Comparison of ENCODE assay signal across 15 cellular contexts in the genomic region with DNA sequence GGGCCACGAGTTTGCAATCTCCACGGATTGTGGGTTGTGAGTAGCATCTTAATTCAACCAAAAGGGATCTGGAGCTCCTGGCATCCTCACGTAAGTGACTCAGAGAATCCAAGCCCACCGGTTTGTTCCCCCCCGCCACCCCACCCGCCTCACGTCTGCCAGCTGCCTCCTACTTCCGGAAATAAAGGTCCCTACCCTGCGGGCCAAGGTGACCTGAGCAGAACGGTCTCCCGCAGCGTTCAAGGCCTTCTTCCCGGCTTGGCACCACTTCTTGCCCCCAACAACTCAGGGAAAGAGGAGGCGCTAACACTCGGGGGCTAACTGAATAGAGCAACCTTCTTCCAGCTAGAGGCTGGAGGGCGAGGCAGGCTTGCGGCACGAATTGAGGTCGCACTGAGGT. TPM values are rescaled to one million over a fixed set of nuclear protein-coding genes. Genes with fewer than 3 reads are reported as not detected.
DNase-seq lines count a peak whose midpoint lies in the region; ATAC-seq, FAIRE-seq and TF ChIP-seq lines count a peak whose summit lies in the region.
"Had no signal": no experiment of that assay in that cellular context is flagged by ENCODE, and none has a peak within 500 bp of the region (broad histone marks: within the 10 kb centered on the region; RNA-seq: fewer than 3 reads in every experiment).

No MANE protein-coding gene starts in this region.

- H4K91ac ChIP-seq in IMR-90 (ENCODE audit: insufficient read depth, low read depth, low read length) = no peak overlapping the region
- no peak overlapping the region for H4K91ac ChIP-seq in H1 (replicated peaks; ENCODE audit: insufficient read length, low read length)

- H3K27me3 ChIP-seq in IMR-90 (ENCODE audit: control insufficient read depth, insufficient read depth, low read length) = peaks cover 30% of the 10 kb centered on the region
- H3K27me3 ChIP-seq in H1 (replicated peaks in 1 of 4; ENCODE audit: control insufficient read depth in 3 of 4, extremely low read depth in 1 of 4, insufficient read depth in 3 of 4, low read length in 3 of 4) = peaks cover 9 to 47% (median 26%) of the 10 kb centered on the region in 4 experiments; a peak in 6 of 7 replicates
- H3K27me3 ChIP-seq in GM23248 (replicated peaks; ENCODE audit: insufficient read depth) = peaks cover 11% of the 10 kb centered on the region
- H3K27me3 ChIP-seq in gastrocnemius medialis = peaks cover 22 to 38% (median 32%) of the 10 kb centered on the region in 3 donors

- H3F3A ChIP-seq in GM23248 (ENCODE audit: insufficient read depth) = no peaks in the 10 kb centered on the region

- H3K56ac ChIP-seq in IMR-90 (ENCODE audit: extremely low read depth, insufficient read depth, low read length) (no peak overlapping the region), H1 (replicated peaks; ENCODE audit: insufficient read length, low read depth, low read length) (no peak overlapping the region)

- H3K9me2 ChIP-seq in GM23248 (ENCODE audit: insufficient read depth) = no peaks in the 10 kb centered on the region

- peak overlapping the region; percentile 70; the same call in 1 of the 3 replicates for H2BK15ac ChIP-seq in IMR-90 (ENCODE audit: low read depth, low read length)
- H2BK15ac ChIP-seq in H1 (ENCODE audit: low read length) = no peak overlapping the region

- H3K23me2 ChIP-seq in H1 (ENCODE audit: low read depth, low read length) = peaks cover 3% of the 10 kb centered on the region; the same call in 1 of the 2 replicates

- H4K8ac ChIP-seq in IMR-90 (ENCODE audit: low read depth in 2 of 2, low read length in 2 of 2) = peak overlapping the region; percentile 16 to 47; a peak in 1 of 4 replicates
- no peak overlapping the region for H4K8ac ChIP-seq in H1 (ENCODE audit: extremely low read depth, insufficient read depth, low read length)

- no peak for TF ChIP-seq EP300 in H1 (IDR thresholded peaks at IDR 0.05; ENCODE audit: borderline replicate concordance in 1 of 2, low read depth in 2 of 2, low read length in 2 of 2)

- no peaks in the 10 kb centered on the region for H3K36me3 Mint-ChIP-seq in activated naive CD4-positive, alpha-beta T cell treated with anti-CD3 and anti-CD28 coated beads for 36 hours (ENCODE audit: low read depth)
- H3K36me3 Mint-ChIP-seq: type B pancreatic cell had no signal

- H3K79me2 ChIP-seq in H1 (ENCODE audit: control insufficient read depth in 1 of 2, insufficient read depth in 2 of 2, low read length in 2 of 2) (no peaks in the 10 kb centered on the region), GM23248 (ENCODE audit: insufficient read depth) (no peaks in the 10 kb centered on the region)

- ATAC-seq in IMR-90 (ENCODE audit: low read depth) (no peak), gastrocnemius medialis (no peak)

- POLR2A ChIA-PET in IMR-90 (lab: Charles Lee; ENCODE audit: unreplicated experiment) = no interaction called here
- POLR2A ChIA-PET in H1 (lab: Charles Lee; ENCODE audit: partially characterized antibody) = interaction anchor here (1.6 kb wide), 1 partner anchor 82 kb away, joined by 3 read pairs; a partner anchor contains a TSS

- H3K4me2 ChIP-seq in IMR-90 (ENCODE audit: low read depth, low read length) = peak overlapping the region; percentile 60; the same call in 1 of the 2 replicates
- H3K4me2 ChIP-seq in H1 (ENCODE audit: insufficient read depth in 1 of 2, low read depth in 2 of 2, low read length in 2 of 2) = peak overlapping the region; percentile 63 to 72
- no peak overlapping the region for H3K4me2 ChIP-seq in GM23248 (ENCODE audit: unreplicated experiment)

- CTCF ChIA-PET in activated naive CD4-positive, alpha-beta T cell treated with anti-CD3 and anti-CD28 coated beads for 36 hours (lab: Charles Lee) = no interaction called here
- CTCF ChIA-PET in IMR-90 (lab: Yijun Ruan, JAX) = interaction anchor here (0.6 kb wide), 1 partner anchor 45 kb away, joined by 3 read pairs; no protein-coding TSS in a partner anchor
- CTCF ChIA-PET in H1 (lab: Charles Lee; ENCODE audit: partially characterized antibody) = interaction anchor here (1.4 to 1.5 kb wide), 2 partner anchors 12 to 40 kb away, joined by 3 read pairs; a partner anchor contains a TSS

- H3K4ac ChIP-seq in IMR-90 (ENCODE audit: low read depth, low read length) (peak overlapping the region; percentile 22; the same call in 1 of the 2 replicates), H1 (replicated peaks; ENCODE audit: insufficient read length, low read depth, low read length) (no peak overlapping the region)

- peak overlapping the region; percentile 1 for H2AK9ac ChIP-seq in IMR-90 (replicated peaks; ENCODE audit: low read depth, low read length, poor library complexity)

- H3K23ac ChIP-seq in IMR-90 (ENCODE audit: low read depth, low read length) (no peak overlapping the region), H1 (ENCODE audit: insufficient read length) (no peak overlapping the region)

- dilution Hi-C loops in IMR-90 (cut with HindIII; ENCODE audit: low sequenced_read_pairs, unreplicated experiment) = no loop called here

- H2BK120ac ChIP-seq in IMR-90 (ENCODE audit: low read depth, low read length) (peak overlapping the region; percentile 6; the same call in 1 of the 2 replicates), H1 (replicated peaks; ENCODE audit: low read depth, low read length) (no peak overlapping the region)

- H3K27me3 Mint-ChIP-seq in activated naive CD4-positive, alpha-beta T cell treated with anti-CD3 and anti-CD28 coated beads for 36 hours (ENCODE audit: low read depth) = peaks cover 48% of the 10 kb centered on the region

- H3K14ac ChIP-seq in IMR-90 (replicated peaks; ENCODE audit: low read depth, low read length) (no peak overlapping the region), H1 (ENCODE audit: insufficient read length) (no peak overlapping the region)

- no TSS peak for BruUV-seq in IMR-90 (replicated peaks; lab: Mats Ljungman, UMichigan)

- in situ Hi-C loops in IMR-90 (cut with MboI; ENCODE audit: low sequenced_read_pairs) (no loop called here), GM23248 (cut with MboI) (no loop called here), gastrocnemius medialis (cut with MboI; ENCODE audit: low sequenced_read_pairs in 4 of 4) (no loop called here)

- DNase-seq in activated naive CD4-positive, alpha-beta T cell treated with anti-CD3 and anti-CD28 coated beads for 36 hours = no peak
- DNase-seq in activated naive CD4-positive, alpha-beta T cell treated with anti-CD3 and anti-CD28 coated beads, Interleukin-2, amount 50 U/mL, for 16 hours = no peak
- DNase-seq in IMR-90 (no peak), H1 (ENCODE audit: low read depth in 1 of 2, low spot score in 2 of 2) (no peak), skeletal muscle cell (ENCODE audit: low read depth) (no peak), GM23248 (no peak), gastrocnemius medialis (no peak), UCSD-AML1 (lab: John Stamatoyannopoulos, UW; ENCODE audit: unreplicated experiment) (no peak)
- DNase-seq: NCI-H1092, NCI-H2227 treated with DMSO at 0.1 percent for 48 hours had no signal

- no peaks in the 10 kb centered on the region for H3K9me3 Mint-ChIP-seq in activated naive CD4-positive, alpha-beta T cell treated with anti-CD3 and anti-CD28 coated beads for 36 hours
- H3K9me3 Mint-ChIP-seq: type B pancreatic cell had no signal

- intact Hi-C loops in activated naive CD4-positive, alpha-beta T cell treated with anti-CD3 and anti-CD28 coated beads for 36 hours (cut with micrococcal nuclease) = loop anchor here (1.0 to 2.0 kb wide), 3 partner anchors 29 to 204 kb away; a partner anchor contains a TSS
- intact Hi-C loops in IMR-90 (cut with micrococcal nuclease) = loop anchor here (1.0 to 5.0 kb wide), 2 partner anchors 44 to 201 kb away; a partner anchor contains a TSS
- intact Hi-C loops in gastrocnemius medialis (cut with DNase I; ENCODE audit: low total_unique reads) = no loop called here

- H2AK5ac ChIP-seq in IMR-90 (ENCODE audit: low read depth, low read length) (no peak overlapping the region), H1 (ENCODE audit: low read depth, low read length) (no peak overlapping the region)

- TF ChIP-seq POLR2A in IMR-90 (IDR thresholded peaks at IDR 0.05; ENCODE audit: low read depth, low read length) (no peak), H1 (IDR thresholded peaks at IDR 0.05; ENCODE audit: control extremely low read depth in 1 of 2, low read depth in 2 of 2, low read length in 2 of 2) (no peak), gastrocnemius medialis (IDR thresholded peaks at IDR 0.05) (no peak)

- H3K36me3 ChIP-seq in IMR-90 (ENCODE audit: control insufficient read depth, insufficient read depth, low read length) (no peaks in the 10 kb centered on the region), H1 (ENCODE audit: control insufficient read depth in 2 of 4, insufficient read depth in 4 of 4, low read length in 3 of 4) (no peaks in the 10 kb centered on the region), GM23248 (ENCODE audit: low read depth) (no peaks in the 10 kb centered on the region), gastrocnemius medialis (no peaks in the 10 kb centered on the region)
- H3K36me3 ChIP-seq: lower lobe of right lung had no signal

- H3K18ac ChIP-seq in IMR-90 (ENCODE audit: low read depth, low read length) (no peak overlapping the region; the same call in 1 of the 2 replicates), H1 (ENCODE audit: extremely low read depth, low read length) (peak overlapping the region; percentile 68; the same call in 1 of the 2 replicates)

- TF ChIP-seq RAD21 in IMR-90 (IDR thresholded peaks at IDR 0.05; ENCODE audit: low read length) = no peak
- no peak for TF ChIP-seq RAD21 in H1 (IDR thresholded peaks at IDR 0.05 in 1 of 2, conservative IDR thresholded peaks at IDR 0.05 in 1 of 2; ENCODE audit: low read depth in 2 of 2, low read length in 2 of 2)

- no peak overlapping the region for H2BK12ac ChIP-seq in H1 (ENCODE audit: low read depth, low read length)

- no peak overlapping the region for H3K27ac Mint-ChIP-seq in activated naive CD4-positive, alpha-beta T cell treated with anti-CD3 and anti-CD28 coated beads for 36 hours
- H3K27ac Mint-ChIP-seq: type B pancreatic cell had no signal

- H3K79me1 ChIP-seq in IMR-90 (ENCODE audit: low read depth in 1 of 2, low read length in 2 of 2) = peaks cover 0 to 4% of the 10 kb centered on the region in 2 experiments; a peak in 1 of 4 replicates
- H3K79me1 ChIP-seq in H1 (ENCODE audit: low read depth, low read length) = no peaks in the 10 kb centered on the region

- H4K20me1 ChIP-seq in IMR-90 (ENCODE audit: insufficient read depth, low read length) (no peaks in the 10 kb centered on the region; the same call in 1 of the 2 replicates), H1 (replicated peaks in 1 of 2; ENCODE audit: control insufficient read depth in 1 of 2, insufficient read depth in 2 of 2, low read length in 2 of 2) (peaks cover 1 to 5% of the 10 kb centered on the region in 2 experiments), GM23248 (ENCODE audit: insufficient read depth) (no peaks in the 10 kb centered on the region)

- H2BK5ac ChIP-seq in IMR-90 (ENCODE audit: low read depth, low read length, poor library complexity, severe bottlenecking) = no peak overlapping the region
- H2BK5ac ChIP-seq in H1 (ENCODE audit: low read depth, low read length) = no peak overlapping the region

- H3K4me3 ChIP-seq in IMR-90 (ENCODE audit: insufficient read depth, low read depth, low read length) (no peak overlapping the region), H1 (ENCODE audit: extremely low read depth in 1 of 4, insufficient read depth in 2 of 4, low read depth in 3 of 4, low read length in 4 of 4) (peak overlapping the region in 3 of 4 experiments; percentile 19 to 41 (median 19); a peak in 3 of 8 replicates), skeletal muscle cell (ENCODE audit: low read depth, low read length) (peak overlapping the region; percentile 33), GM23248 (no peak overlapping the region), gastrocnemius medialis (peak overlapping the region in 1 of 4 donors; percentile 15)
- H3K4me3 ChIP-seq: lower lobe of right lung had no signal

- FAIRE-seq in H1 (lab: Jason Lieb, UNC) = no peak
- FAIRE-seq: bronchial epithelial cell had no signal

- H3K4me1 ChIP-seq in IMR-90 (ENCODE audit: control insufficient read depth, insufficient read depth, low read length) (peaks cover 29% of the 10 kb centered on the region), H1 (replicated peaks in 1 of 4; ENCODE audit: control insufficient read depth in 3 of 4, insufficient read depth in 4 of 4, low read length in 3 of 4) (peaks cover 0 to 13% (median 6%) of the 10 kb centered on the region in 4 experiments; a peak in 6 of 7 replicates), GM23248 (ENCODE audit: insufficient read depth) (peaks cover 17% of the 10 kb centered on the region), gastrocnemius medialis (peaks cover 27% of the 10 kb centered on the region in 2 donors)

- H3K9me3 ChIP-seq in IMR-90 (ENCODE audit: control insufficient read depth, insufficient read depth, low read length) (no peaks in the 10 kb centered on the region), H1 (ENCODE audit: insufficient read depth in 2 of 2, low read depth in 1 of 2, low read length in 1 of 2) (peaks cover 0 to 6% of the 10 kb centered on the region in 2 experiments; a peak in 1 of 4 replicates), GM23248 (ENCODE audit: low read depth) (no peaks in the 10 kb centered on the region), gastrocnemius medialis (no peaks in the 10 kb centered on the region)
- H3K9me3 ChIP-seq: lower lobe of right lung had no signal

- 0% methylated on average over 3 of the region's 19 CpGs; no CpG with 5 or more reads in 1 of the 2 experiments for WGBS in IMR-90 (ENCODE audit: extremely low coverage in 2 of 2, insufficient read length in 1 of 2), 2 experiments
- WGBS in H1 (ENCODE audit: extremely low coverage in 1 of 2, insufficient coverage in 1 of 2, insufficient read length in 1 of 2, insufficient replicate concordance in 2 of 2, low coverage in 1 of 2, low lambda C conversion rate in 2 of 2, missing lambda C conversion rate in 1 of 2), 2 experiments = 57% methylated on average over 17 of the region's 19 CpGs; no CpG with 5 or more reads in 1 of the 2 experiments
- 39 to 40% methylated on average over 16 to 19 of the region's 19 CpGs for WGBS in GM23248 (ENCODE audit: low coverage in 1 of 2, low lambda C conversion rate in 2 of 2, missing lambda C conversion rate in 2 of 2), 2 experiments

- H2BK20ac ChIP-seq in IMR-90 (ENCODE audit: low read depth, low read length) = no peak overlapping the region
- H2BK20ac ChIP-seq in H1 (ENCODE audit: low read length) = no peak overlapping the region

- H2AFZ ChIP-seq in IMR-90 (replicated peaks; ENCODE audit: low read length, poor library complexity) (peak overlapping the region; percentile 78), H1 (ENCODE audit: low read length) (no peak overlapping the region; the same call in 1 of the 2 replicates), GM23248 (no peak overlapping the region)

- H3K27ac ChIP-seq in IMR-90 (ENCODE audit: insufficient read depth, low read length) = no peak overlapping the region
- no peak overlapping the region for H3K27ac ChIP-seq in H1 (ENCODE audit: low read depth, low read length)
- H3K27ac ChIP-seq in GM23248 = no peak overlapping the region
- H3K27ac ChIP-seq in gastrocnemius medialis = no peak overlapping the region
- H3K27ac ChIP-seq: lower lobe of right lung had no signal

- H3K9ac ChIP-seq in IMR-90 (ENCODE audit: low read depth, low read length) = no peak overlapping the region
- H3K9ac ChIP-seq in H1 (replicated peaks in 1 of 4; ENCODE audit: extremely low read depth in 1 of 4, low read depth in 3 of 4, low read length in 3 of 4) = no peak overlapping the region
- no peak overlapping the region for H3K9ac ChIP-seq in GM23248

- peak overlapping the region; percentile 48 for H3K4me3 Mint-ChIP-seq in activated naive CD4-positive, alpha-beta T cell treated with anti-CD3 and anti-CD28 coated beads for 36 hours
- H3K4me3 Mint-ChIP-seq: type B pancreatic cell had no signal

- no peak for TF ChIP-seq CTCF in IMR-90 (conservative IDR thresholded peaks at IDR 0.05; ENCODE audit: low read depth, low read length)
- no peak for TF ChIP-seq CTCF in H1 (IDR thresholded peaks at IDR 0.05; ENCODE audit: control extremely low read depth in 1 of 3, insufficient read depth in 1 of 3, low read depth in 1 of 3, low read length in 3 of 3)
- TF ChIP-seq CTCF in gastrocnemius medialis (IDR thresholded peaks at IDR 0.05 in 4 of 5, conservative IDR thresholded peaks at IDR 0.05 in 1 of 5) = no peak

- no peak overlapping the region; the same call in 1 of the 2 replicates for H4K5ac ChIP-seq in IMR-90 (ENCODE audit: low read depth, low read length)
- no peak overlapping the region for H4K5ac ChIP-seq in H1 (ENCODE audit: insufficient read length, low read depth, low read length)

- H3K9me1 ChIP-seq in IMR-90 (ENCODE audit: insufficient read depth, low read length) = peaks cover 12% of the 10 kb centered on the region

- peaks cover 18% of the 10 kb centered on the region for H3K4me1 Mint-ChIP-seq in activated naive CD4-positive, alpha-beta T cell treated with anti-CD3 and anti-CD28 coated beads for 36 hours (ENCODE audit: low read depth)

RNA-seq across cellular contexts. Expression of a gene that starts 8.8 kb away (rescaled TPM):
- total RNA-seq in activated naive CD4-positive, alpha-beta T cell treated with anti-CD3 and anti-CD28 coated beads for 36 hours = 1 to 10 TPM; 1.4 to 1.5 TPM
- total RNA-seq in IMR-90 (2012; rRNA removed) (2.5 and 3.0 TPM in 2 replicates), gastrocnemius medialis (under 1 TPM; 0.35 to 0.78 (median 0.47) TPM)
- polyA plus RNA-seq in IMR-90 (2012; rRNA removed) (4.7 and 5.1 TPM in 2 replicates), H1 (2011; rRNA removed) (3.3 TPM in 2 replicates), GM23248 (2016; fragmentation: Nextera tagmentation; extraction: Ambion mirVana) (1.2 and 1.3 TPM in 2 replicates)
- polyA plus RNA-seq in IMR-90 (2012; cell fraction: cytosol; rRNA removed) = 3.6 TPM in 2 replicates
- 1.4 and 2.5 TPM in 2 replicates for polyA plus RNA-seq in IMR-90 (2012; cell fraction: nucleus; rRNA removed; ENCODE audit: low replicate concordance)
- total RNA-seq in H1 (2021; fragmentation: NEBNext Ultra II Directional; extraction: Animal tissue kit (Norgen Biotek cat#: 25700)) = 12.0 and 12.8 TPM in 2 replicates
- 3.3 TPM for polyA plus RNA-seq in H1 (2011; cell fraction: cytosol; rRNA removed)
- polyA plus RNA-seq in H1 (2011; cell fraction: nucleus; rRNA removed) = 4.2 TPM
- 7.7 to 10.1 TPM (median 8.3 TPM) in 4 replicates for polyA plus RNA-seq in H1 (2012, experiment 1 of 2)
- polyA plus RNA-seq in H1 (2012, experiment 2 of 2) = 9.6 TPM
- polyA plus RNA-seq in H1 (2013, experiment 1 of 2) = 8.3 TPM
- 8.3 TPM for polyA plus RNA-seq in H1 (2013, experiment 2 of 2)
- polyA minus RNA-seq in H1 (2011; rRNA and poly(A)+ RNA removed) = 3.9 and 5.1 TPM in 2 replicates
- 6.2 TPM for polyA minus RNA-seq in H1 (2011; cell fraction: cytosol; rRNA and poly(A)+ RNA removed)
- 5.3 TPM for polyA minus RNA-seq in H1 (2011; cell fraction: nucleus; rRNA and poly(A)+ RNA removed)
- total RNA-seq in GM23248 (2014; rRNA removed; shearing (Covaris generic)) = 4.3 and 4.8 TPM in 2 replicates

RNA-seq across cellular contexts. Expression of a gene that starts 11.6 kb away (rescaled TPM):
- total RNA-seq in activated naive CD4-positive, alpha-beta T cell treated with anti-CD3 and anti-CD28 coated beads for 36 hours = not detected
- total RNA-seq in IMR-90 (2012; rRNA removed) = not detected in 2 replicates
- polyA plus RNA-seq in IMR-90 (2012; rRNA removed) = 0.40 and 0.41 TPM in 2 replicates
- polyA plus RNA-seq in IMR-90 (2012; cell fraction: cytosol; rRNA removed) = 0.52 and 0.58 TPM in 2 replicates
- polyA plus RNA-seq in IMR-90 (2012; cell fraction: nucleus; rRNA removed; ENCODE audit: low replicate concordance) = 0.51 and 0.54 TPM in 2 replicates
- 5.9 and 6.9 TPM in 2 replicates for total RNA-seq in H1 (2021; fragmentation: NEBNext Ultra II Directional; extraction: Animal tissue kit (Norgen Biotek cat#: 25700))
- polyA plus RNA-seq in H1 (2011; rRNA removed) = 4.2 and 8.9 TPM in 2 replicates
- polyA plus RNA-seq in H1 (2011; cell fraction: cytosol; rRNA removed) = 5.6 TPM
- polyA plus RNA-seq in H1 (2011; cell fraction: nucleus; rRNA removed) = 4.7 TPM
- polyA plus RNA-seq in H1 (2012, experiment 1 of 2) = 4.3 to 7.8 TPM (median 6.9 TPM) in 4 replicates
- polyA plus RNA-seq in H1 (2012, experiment 2 of 2) = 8.0 TPM
- 6.2 TPM for polyA plus RNA-seq in H1 (2013, experiment 1 of 2)
- 5.8 TPM for polyA plus RNA-seq in H1 (2013, experiment 2 of 2)
- polyA minus RNA-seq in H1 (2011; rRNA and poly(A)+ RNA removed) = 0.41 and 0.54 TPM in 2 replicates
- polyA minus RNA-seq in H1 (2011; cell fraction: cytosol; rRNA and poly(A)+ RNA removed) = 3.1 TPM
- 2.5 TPM for polyA minus RNA-seq in H1 (2011; cell fraction: nucleus; rRNA and poly(A)+ RNA removed)
- not detected in 2 replicates for total RNA-seq in GM23248 (2014; rRNA removed; shearing (Covaris generic))
- not detected in 2 replicates for polyA plus RNA-seq in GM23248 (2016; fragmentation: Nextera tagmentation; extraction: Ambion mirVana)
- total RNA-seq in gastrocnemius medialis = under 1 TPM in 1 of 4 donors, not detected in 3; 0.20 TPM
- total RNA-seq: bronchial epithelial cell, lower lobe of right lung, omental fat pad had no signal

RNA-seq across cellular contexts. Expression of a gene that starts 11.7 kb away (rescaled TPM):
- not detected for total RNA-seq in activated naive CD4-positive, alpha-beta T cell treated with anti-CD3 and anti-CD28 coated beads for 36 hours
- not detected in 2 replicates for total RNA-seq in IMR-90 (2012; rRNA removed)
- not detected in 2 replicates for polyA plus RNA-seq in IMR-90 (2012; rRNA removed)
- polyA plus RNA-seq in IMR-90 (2012; cell fraction: cytosol; rRNA removed) = not detected in 2 replicates
- polyA plus RNA-seq in IMR-90 (2012; cell fraction: nucleus; rRNA removed; ENCODE audit: low replicate concordance) = not detected in 2 replicates
- 0.63 and 0.97 TPM in 2 replicates for total RNA-seq in H1 (2021; fragmentation: NEBNext Ultra II Directional; extraction: Animal tissue kit (Norgen Biotek cat#: 25700))
- polyA plus RNA-seq in H1 (2011; rRNA removed) = 1.3 and 1.9 TPM in 2 replicates
- polyA plus RNA-seq in H1 (2011; cell fraction: cytosol; rRNA removed) = 3.3 TPM
- 4.1 TPM for polyA plus RNA-seq in H1 (2011; cell fraction: nucleus; rRNA removed)
- 2.1 to 3.5 TPM (median 2.7 TPM) in 4 replicates for polyA plus RNA-seq in H1 (2012, experiment 1 of 2)
- polyA plus RNA-seq in H1 (2012, experiment 2 of 2) = 1.1 TPM
- polyA plus RNA-seq in H1 (2013, experiment 1 of 2) = 0.53 TPM
- 0.77 TPM for polyA plus RNA-seq in H1 (2013, experiment 2 of 2)
- 0.54 and 0.80 TPM in 2 replicates for polyA minus RNA-seq in H1 (2011; rRNA and poly(A)+ RNA removed)
- not detected for polyA minus RNA-seq in H1 (2011; cell fraction: cytosol; rRNA and poly(A)+ RNA removed)
- polyA minus RNA-seq in H1 (2011; cell fraction: nucleus; rRNA and poly(A)+ RNA removed) = 1.00 TPM
- total RNA-seq in GM23248 (2014; rRNA removed; shearing (Covaris generic)) = not detected in 2 replicates
- not detected in 2 replicates for polyA plus RNA-seq in GM23248 (2016; fragmentation: Nextera tagmentation; extraction: Ambion mirVana)
- not detected for total RNA-seq in gastrocnemius medialis
- total RNA-seq: bronchial epithelial cell, Daoy, lower lobe of right lung, omental fat pad had no signal

RNA-seq across cellular contexts. Expression of a gene that starts 28.5 kb away (rescaled TPM):
- 10 to 100 TPM; 17.2 to 17.4 TPM for total RNA-seq in activated naive CD4-positive, alpha-beta T cell treated with anti-CD3 and anti-CD28 coated beads for 36 hours
- total RNA-seq in IMR-90 (2012; rRNA removed) (34.2 and 35.3 TPM in 2 replicates), gastrocnemius medialis (10 to 100 TPM; 13.3 to 35.7 (median 27.2) TPM)
- polyA plus RNA-seq in IMR-90 (2012; rRNA removed) (40.9 and 41.6 TPM in 2 replicates), H1 (2011; rRNA removed) (41.5 and 54.8 TPM in 2 replicates), GM23248 (2016; fragmentation: Nextera tagmentation; extraction: Ambion mirVana) (29.9 and 30.0 TPM in 2 replicates)
- 40.1 and 58.5 TPM in 2 replicates for polyA plus RNA-seq in IMR-90 (2012; cell fraction: cytosol; rRNA removed)
- 74.1 and 106 TPM in 2 replicates for polyA plus RNA-seq in IMR-90 (2012; cell fraction: nucleus; rRNA removed; ENCODE audit: low replicate concordance)
- total RNA-seq in H1 (2021; fragmentation: NEBNext Ultra II Directional; extraction: Animal tissue kit (Norgen Biotek cat#: 25700)) = 53.7 and 54.7 TPM in 2 replicates
- 55.9 TPM for polyA plus RNA-seq in H1 (2011; cell fraction: cytosol; rRNA removed)
- polyA plus RNA-seq in H1 (2011; cell fraction: nucleus; rRNA removed) = 75.9 TPM
- 34.3 to 51.2 TPM (median 49.7 TPM) in 4 replicates for polyA plus RNA-seq in H1 (2012, experiment 1 of 2)
- 65.9 TPM for polyA plus RNA-seq in H1 (2012, experiment 2 of 2)
- polyA plus RNA-seq in H1 (2013, experiment 1 of 2) = 29.8 TPM
- 33.1 TPM for polyA plus RNA-seq in H1 (2013, experiment 2 of 2)
- polyA minus RNA-seq in H1 (2011; rRNA and poly(A)+ RNA removed) = 50.7 and 74.4 TPM in 2 replicates
- 32.1 TPM for polyA minus RNA-seq in H1 (2011; cell fraction: cytosol; rRNA and poly(A)+ RNA removed)
- 29.1 TPM for polyA minus RNA-seq in H1 (2011; cell fraction: nucleus; rRNA and poly(A)+ RNA removed)
- total RNA-seq in GM23248 (2014; rRNA removed; shearing (Covaris generic)) = 41.2 and 42.2 TPM in 2 replicates

Comparison
In these comparisons a context has a peak if more than half of its experiments do, and no peak if none do; other contexts are left out.
1. H3K4me3 ChIP-seq: peak in H1 (3 of 4) and skeletal muscle cell (single experiment); none in IMR-90 (single experiment) and GM23248 (single experiment).